8 cellular contexts compared by ENCODE assay signal in the genomic region with DNA sequence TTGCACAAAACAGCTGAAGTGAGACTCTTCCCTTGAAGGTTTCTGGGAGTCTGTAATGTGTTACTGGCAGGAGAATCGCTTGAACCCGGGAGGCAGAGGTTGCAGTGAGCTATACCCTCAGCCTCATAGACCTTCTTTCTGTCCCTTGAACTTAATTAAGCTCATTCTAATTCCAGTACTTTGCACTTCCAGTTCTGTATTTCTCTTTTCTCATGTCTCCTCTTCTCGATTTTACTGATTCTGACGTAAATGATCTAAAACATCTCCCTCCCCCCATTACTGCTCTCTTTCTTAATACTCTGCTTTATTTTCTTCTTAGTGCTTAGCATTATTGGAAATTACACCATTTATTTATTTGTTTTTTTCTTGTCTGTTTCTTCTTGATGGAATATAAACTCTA.
"Had no signal": no experiment of that assay in that cellular context is flagged by ENCODE, and none has a peak within 500 bp of the region (broad histone marks: within the 10 kb centered on the region; RNA-seq: fewer than 3 reads in every experiment).

No MANE protein-coding gene starts in this region.

- H3K4me1 ChIP-seq: HAP-1 had no signal

- DNase-seq: GOT3, H7, HFFc6, IMR-90, KG1 had no signal

- H3K9me3 ChIP-seq: HAP-1 had no signal

- H3K36me3 ChIP-seq: HAP-1 had no signal

- FAIRE-seq: K562 had no signal

- H3K4me3 Mint-ChIP-seq: HFFc6 had no signal

- ATAC-seq: HCT116, K562 had no signal

- H3K27ac Mint-ChIP-seq: HFFc6 had no signal

- H3K4me3 ChIP-seq: HAP-1, K562 had no signal
